In the genomic region with DNA sequence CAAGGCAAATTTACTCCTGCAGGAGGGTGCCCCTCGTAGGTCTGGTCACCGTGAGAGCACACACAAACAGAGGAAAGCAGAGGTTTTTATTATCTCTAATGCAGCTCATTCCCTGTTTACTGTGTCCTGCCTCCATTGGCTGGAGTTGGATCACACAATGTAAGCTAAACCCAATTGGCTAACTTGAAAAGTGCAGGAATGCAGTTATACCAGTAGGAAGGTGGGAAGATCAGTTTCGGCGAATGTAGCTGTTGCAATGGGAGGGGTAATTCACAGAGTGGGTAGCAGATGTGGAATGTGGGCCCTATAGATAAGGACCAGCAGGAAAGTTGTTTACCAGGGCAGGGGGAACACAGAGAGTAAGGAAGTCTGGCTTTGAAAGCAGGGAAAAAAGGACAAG, we compare ENCODE assay signal across 23 cellular contexts. TPM values are rescaled to one million over a fixed set of nuclear protein-coding genes. Genes with fewer than 3 reads are reported as not detected.
A peak's percentile ranks its signal among the peaks of the same experiment; 100 is the strongest.
DNase-seq lines count a peak whose midpoint lies in the region; ATAC-seq, FAIRE-seq and TF ChIP-seq lines count a peak whose summit lies in the region.
"Had no signal": no experiment of that assay in that cellular context is flagged by ENCODE, and none has a peak within 500 bp of the region (broad histone marks: within the 10 kb centered on the region; RNA-seq: fewer than 3 reads in every experiment).

No MANE protein-coding gene starts in this region.

- H4K5ac ChIP-seq in H1 (ENCODE audit: insufficient read length, low read depth, low read length), result no peak overlapping the region

- no peak overlapping the region for H2BK120ac ChIP-seq in H1 (replicated peaks; ENCODE audit: low read depth, low read length)

- intact Hi-C loops in CD14-positive monocyte (cut with micrococcal nuclease), result no loop called here
- intact Hi-C loops in stomach (cut with DNase I; ENCODE audit: low total_unique reads), result no loop called here

- TF ChIP-seq POLR2A in H1 (IDR thresholded peaks at IDR 0.05; ENCODE audit: control extremely low read depth in 1 of 2, low read depth in 2 of 2, low read length in 2 of 2) (no peak), stomach (IDR thresholded peaks at IDR 0.05) (no peak)

- H3K9ac ChIP-seq in H1 (replicated peaks in 1 of 4; ENCODE audit: extremely low read depth in 1 of 4, low read depth in 3 of 4, low read length in 3 of 4), result no peak overlapping the region
- H3K9ac ChIP-seq: BLaER1 treated with 17β-estradiol and CSF1 and Interleukin-3, amounts not matched to agents 10 nM and 100 nM; GM23248 had no signal

- H2BK15ac ChIP-seq in H1 (ENCODE audit: low read length), result no peak overlapping the region

- H3K23me2 ChIP-seq in H1 (ENCODE audit: low read depth, low read length), result no peaks in the 10 kb centered on the region

- no peak overlapping the region for H2BK20ac ChIP-seq in H1 (ENCODE audit: low read length)

- H3K27me3 ChIP-seq in GM23338 (ENCODE audit: insufficient read depth), result no peaks in the 10 kb centered on the region
- no peaks in the 10 kb centered on the region for H3K27me3 ChIP-seq in H1 (replicated peaks in 1 of 4; ENCODE audit: control insufficient read depth in 3 of 4, extremely low read depth in 1 of 4, insufficient read depth in 3 of 4, low read length in 3 of 4)
- H3K27me3 ChIP-seq in stomach, result no peaks in the 10 kb centered on the region
- H3K27me3 ChIP-seq: BE2C; BLaER1 treated with 17β-estradiol and CSF1 and Interleukin-3, amounts not matched to agents 10 nM and 100 nM had no signal

- H3K4me1 ChIP-seq in GM23338 (ENCODE audit: insufficient read depth), result no peaks in the 10 kb centered on the region
- peaks cover 0 to 2% (median 0%) of the 10 kb centered on the region in 4 experiments; a peak in 2 of 7 replicates for H3K4me1 ChIP-seq in H1 (replicated peaks in 1 of 4; ENCODE audit: control insufficient read depth in 3 of 4, insufficient read depth in 4 of 4, low read length in 3 of 4)
- no peaks in the 10 kb centered on the region for H3K4me1 ChIP-seq in stomach
- H3K4me1 ChIP-seq: A549; BE2C; BLaER1 treated with 17β-estradiol and CSF1 and Interleukin-3, amounts not matched to agents 10 nM and 100 nM had no signal

- H3K4me3 ChIP-seq in GM23338, result no peak overlapping the region
- peak overlapping the region in 1 of 4 experiments; percentile 13; a peak in 1 of 8 replicates for H3K4me3 ChIP-seq in H1 (ENCODE audit: extremely low read depth in 1 of 4, insufficient read depth in 2 of 4, low read depth in 3 of 4, low read length in 4 of 4)
- H3K4me3 ChIP-seq in stomach, result no peak overlapping the region
- H3K4me3 ChIP-seq: A549; BLaER1 treated with 17β-estradiol and CSF1 and Interleukin-3, amounts not matched to agents 10 nM and 100 nM; GM23248 had no signal

- ATAC-seq in GM23338, result no peak
- ATAC-seq: A549 had no signal

- H3K27ac ChIP-seq in GM23338 (ENCODE audit: low read depth) (no peak overlapping the region), H1 (ENCODE audit: low read depth, low read length) (no peak overlapping the region; the same call in 1 of the 2 replicates), stomach (no peak overlapping the region)
- H3K27ac ChIP-seq: A549; BLaER1 treated with 17β-estradiol and CSF1 and Interleukin-3, amounts not matched to agents 10 nM and 100 nM; GM23248 had no signal

- DNase-seq in GM23338 (ENCODE audit: low spot score), result peak; percentile 23
- DNase-seq in H1 (ENCODE audit: low read depth in 1 of 2, low spot score in 2 of 2), result no peak
- peak; percentile 58 for DNase-seq in islet precursor cell
- DNase-seq in CD14-positive monocyte (ENCODE audit: low spot score), result no peak
- DNase-seq in stomach, result no peak
- no peak for DNase-seq in UCSD-AML1 (lab: John Stamatoyannopoulos, UW; ENCODE audit: unreplicated experiment)
- no peak for DNase-seq in GM20000 (ENCODE audit: low spot score)
- DNase-seq: 8988T; ACHN; AML-193; BE2C; Calu3; CD4-positive, alpha-beta memory T cell; COR-L47; DMS53; DMS79 treated with DMSO at 0.1 percent for 48 hours; GM23248; HCEC 1CT had no signal

- TF ChIP-seq EP300 in H1 (IDR thresholded peaks at IDR 0.05; ENCODE audit: borderline replicate concordance in 1 of 2, low read depth in 2 of 2, low read length in 2 of 2) (no peak), stomach (IDR thresholded peaks at IDR 0.05) (no peak)

- no peak overlapping the region for H2AK5ac ChIP-seq in H1 (ENCODE audit: low read depth, low read length)

- H3K79me2 ChIP-seq in GM23338 (replicated peaks; ENCODE audit: insufficient read depth), result no peaks in the 10 kb centered on the region
- H3K79me2 ChIP-seq in H1 (ENCODE audit: control insufficient read depth in 1 of 2, insufficient read depth in 2 of 2, low read length in 2 of 2), result no peaks in the 10 kb centered on the region

- CTCF ChIA-PET in H1 (lab: Charles Lee; ENCODE audit: partially characterized antibody), result interaction anchor here (1.2 to 1.5 kb wide), 2 partner anchors 11 to 16 kb away, joined by 3 to 4 read pairs; no protein-coding TSS in a partner anchor

- H4K8ac ChIP-seq in H1 (ENCODE audit: extremely low read depth, insufficient read depth, low read length), result no peak overlapping the region

- H3K9me3 ChIP-seq in H1 (ENCODE audit: insufficient read depth in 2 of 2, low read depth in 1 of 2, low read length in 1 of 2) (peaks cover 3 to 19% of the 10 kb centered on the region in 2 experiments; a peak in 1 of 4 replicates), stomach (peaks cover 0 to 34% (median 21%) of the 10 kb centered on the region in 4 donors)
- H3K9me3 ChIP-seq: A549, BE2C had no signal

- no peak overlapping the region for H3K4me2 ChIP-seq in GM23338
- H3K4me2 ChIP-seq in H1 (ENCODE audit: insufficient read depth in 1 of 2, low read depth in 2 of 2, low read length in 2 of 2), result no peak overlapping the region
- H3K4me2 ChIP-seq: A549; BLaER1 treated with 17β-estradiol and CSF1 and Interleukin-3, amounts not matched to agents 10 nM and 100 nM had no signal

- H3K4me1 Mint-ChIP-seq in GM23338, result no peaks in the 10 kb centered on the region
- no peaks in the 10 kb centered on the region for H3K4me1 Mint-ChIP-seq in CD14-positive monocyte
- H3K4me1 Mint-ChIP-seq: CD4-positive, alpha-beta memory T cell had no signal

- H3K36me3 ChIP-seq in GM23338 (ENCODE audit: insufficient read depth) (peaks cover 24% of the 10 kb centered on the region; the same call in 1 of the 2 replicates), H1 (ENCODE audit: control insufficient read depth in 2 of 4, insufficient read depth in 4 of 4, low read length in 3 of 4) (no peaks in the 10 kb centered on the region), stomach (no peaks in the 10 kb centered on the region)
- H3K36me3 ChIP-seq: BE2C; BLaER1 treated with 17β-estradiol and CSF1 and Interleukin-3, amounts not matched to agents 10 nM and 100 nM had no signal

- no peak overlapping the region for H3K23ac ChIP-seq in H1 (ENCODE audit: insufficient read length)

- H4K20me1 ChIP-seq in GM23338 (replicated peaks; ENCODE audit: insufficient read depth), result no peaks in the 10 kb centered on the region
- H4K20me1 ChIP-seq in H1 (replicated peaks in 1 of 2; ENCODE audit: control insufficient read depth in 1 of 2, insufficient read depth in 2 of 2, low read length in 2 of 2), result no peaks in the 10 kb centered on the region
- H4K20me1 ChIP-seq: BLaER1 treated with 17β-estradiol and CSF1 and Interleukin-3, amounts not matched to agents 10 nM and 100 nM had no signal

- TF ChIP-seq RAD21 in H1 (IDR thresholded peaks at IDR 0.05 in 1 of 2, conservative IDR thresholded peaks at IDR 0.05 in 1 of 2; ENCODE audit: low read depth in 2 of 2, low read length in 2 of 2), result no peak; a peak in 1 of 4 replicates

- H3K27me3 Mint-ChIP-seq in GM23338 (ENCODE audit: insufficient read depth, low read depth, poor library complexity) (no peaks in the 10 kb centered on the region), CD14-positive monocyte (ENCODE audit: low read depth in 3 of 3) (peaks cover 0 to 5% (median 0%) of the 10 kb centered on the region in 3 donors)
- H3K27me3 Mint-ChIP-seq: CD4-positive, alpha-beta memory T cell had no signal

- H2AFZ ChIP-seq in GM23338 (no peak overlapping the region), H1 (ENCODE audit: low read length) (no peak overlapping the region)
- H2AFZ ChIP-seq: GM23248 had no signal

- H3K36me3 Mint-ChIP-seq in GM23338 (ENCODE audit: low read depth), result peaks cover 33% of the 10 kb centered on the region
- no peaks in the 10 kb centered on the region for H3K36me3 Mint-ChIP-seq in CD14-positive monocyte

- H2BK12ac ChIP-seq in H1 (ENCODE audit: low read depth, low read length), result no peak overlapping the region

- H3K79me1 ChIP-seq in H1 (ENCODE audit: low read depth, low read length), result no peaks in the 10 kb centered on the region

- H3K18ac ChIP-seq in H1 (ENCODE audit: extremely low read depth, low read length), result no peak overlapping the region

- no peak overlapping the region for H3K56ac ChIP-seq in H1 (replicated peaks; ENCODE audit: insufficient read length, low read depth, low read length)

- WGBS in H1 (ENCODE audit: extremely low coverage in 1 of 2, insufficient coverage in 1 of 2, insufficient read length in 1 of 2, insufficient replicate concordance in 2 of 2, low coverage in 1 of 2, low lambda C conversion rate in 2 of 2, missing lambda C conversion rate in 1 of 2), 2 experiments, result 61% methylated on average over 4 of the region's 4 CpGs; no CpG with 5 or more reads in 1 of the 2 experiments
- WGBS in stomach, 5 donors, result 80 to 84% (median 83%) methylated on average over 4 of the region's 4 CpGs

- H3K14ac ChIP-seq in H1 (ENCODE audit: insufficient read length), result no peak overlapping the region

- peaks cover 4% of the 10 kb centered on the region; the same call in 1 of the 2 replicates for H3K9me2 ChIP-seq in GM23338 (ENCODE audit: insufficient read depth)

- POLR2A ChIA-PET in H1 (lab: Charles Lee; ENCODE audit: partially characterized antibody), result interaction anchor here (0.6 kb wide), 1 partner anchor 226 kb away, joined by 3 read pairs; no protein-coding TSS in a partner anchor

- H3K9me3 Mint-ChIP-seq in GM23338 (peaks cover 91% of the 10 kb centered on the region), CD14-positive monocyte (peaks cover 13 to 35% (median 24%) of the 10 kb centered on the region in 7 donors)

- H3K4ac ChIP-seq in H1 (replicated peaks; ENCODE audit: insufficient read length, low read depth, low read length), result no peak overlapping the region

- no peak for TF ChIP-seq CTCF in GM23338 (conservative IDR thresholded peaks at IDR 0.05; ENCODE audit: low read depth in 2 of 2)
- no peak for TF ChIP-seq CTCF in H1 (IDR thresholded peaks at IDR 0.05; ENCODE audit: control extremely low read depth in 1 of 3, insufficient read depth in 1 of 3, low read depth in 1 of 3, low read length in 3 of 3)
- no peak for TF ChIP-seq CTCF in CD14-positive monocyte (IDR thresholded peaks at IDR 0.05)
- TF ChIP-seq CTCF in stomach (IDR thresholded peaks at IDR 0.05), result no peak
- TF ChIP-seq CTCF in GM20000 (IDR thresholded peaks at IDR 0.05; ENCODE audit: extremely low read depth, missing control alignments), result no peak

- H3K4me3 Mint-ChIP-seq in GM23338, result no peak overlapping the region
- H3K4me3 Mint-ChIP-seq in CD14-positive monocyte, result no peak overlapping the region
- H3K4me3 Mint-ChIP-seq: CD4-positive, alpha-beta memory T cell had no signal

- FAIRE-seq in H1 (lab: Jason Lieb, UNC), result peak; percentile 78
- FAIRE-seq: A549, G401.6, GM12892, H54 had no signal

- no peak overlapping the region for H2BK5ac ChIP-seq in H1 (ENCODE audit: low read depth, low read length)

- no peak overlapping the region for H4K91ac ChIP-seq in H1 (replicated peaks; ENCODE audit: insufficient read length, low read length)

- H3K27ac Mint-ChIP-seq in GM23338, result no peak overlapping the region
- H3K27ac Mint-ChIP-seq in CD14-positive monocyte, result no peak overlapping the region
- H3K27ac Mint-ChIP-seq: CD4-positive, alpha-beta memory T cell had no signal

- no peaks in the 10 kb centered on the region for H3F3A ChIP-seq in GM23338 (replicated peaks; ENCODE audit: low read depth)

RNA-seq across cellular contexts. Expression of a gene that starts 42.5 kb away (rescaled TPM):
- 0.24 and 0.47 TPM in 2 replicates for total RNA-seq in GM23338 (2014; rRNA removed; shearing (Covaris generic))
- polyA plus RNA-seq in GM23338 (2016; fragmentation: Nextera tagmentation; extraction: Ambion mirVana) (0.10 TPM in 2 replicates), H1 (2011; rRNA removed) (0.06 and 0.08 TPM in 2 replicates), CD14-positive monocyte (not detected), stomach (not detected)
- total RNA-seq in H1 (2021; fragmentation: NEBNext Ultra II Directional; extraction: Animal tissue kit (Norgen Biotek cat#: 25700)), result 0.07 TPM in 1 of 2 replicates, not detected in the other
- polyA plus RNA-seq in H1 (2011; cell fraction: cytosol; rRNA removed), result 0.09 TPM
- polyA plus RNA-seq in H1 (2011; cell fraction: nucleus; rRNA removed), result 0.44 TPM
- polyA plus RNA-seq in H1 (2012, experiment 1 of 2), result 0.11 to 0.19 TPM (median 0.15 TPM) in 4 replicates
- polyA plus RNA-seq in H1 (2012, experiment 2 of 2), result not detected
- 0.06 TPM for polyA plus RNA-seq in H1 (2013, experiment 1 of 2)
- 0.04 TPM for polyA plus RNA-seq in H1 (2013, experiment 2 of 2)
- 0.28 and 0.29 TPM in 2 replicates for polyA minus RNA-seq in H1 (2011; rRNA and poly(A)+ RNA removed)
- not detected for polyA minus RNA-seq in H1 (2011; cell fraction: cytosol; rRNA and poly(A)+ RNA removed)
- polyA minus RNA-seq in H1 (2011; cell fraction: nucleus; rRNA and poly(A)+ RNA removed), result 0.90 TPM
- under 1 TPM in 1 of 5 donors, not detected in 4; 0.18 TPM for total RNA-seq in stomach
- total RNA-seq: Calu3; CD4-positive, alpha-beta memory T cell; GM23248 had no signal
- polyA plus RNA-seq: A549; CD4-positive, alpha-beta memory T cell; GM23248 had no signal

Comparison
In these comparisons a context has a peak if more than half of its experiments do, and no peak if none do; other contexts are left out.
1. DNase-seq: peak in GM23338 (single experiment) and islet precursor cell (single experiment); none in H1 (0 of 2), CD14-positive monocyte (single experiment), stomach (single experiment), UCSD-AML1 (single experiment) and GM20000 (single experiment).